Comparison of ENCODE assay signal across 26 cellular contexts in genomic region chr4:105603158-105603557, GRCh38. TPM values are rescaled to one million over a fixed set of nuclear protein-coding genes. Genes with fewer than 3 reads are reported as not detected.
A peak's percentile ranks its signal among the peaks of the same experiment; 100 is the strongest.
DNase-seq lines count a peak whose midpoint lies in the region; ATAC-seq and TF ChIP-seq lines count a peak whose summit lies in the region.
"Had no signal": no experiment of that assay in that cellular context is flagged by ENCODE, and none has a peak within 500 bp of the region (broad histone marks: within the 10 kb centered on the region; RNA-seq: fewer than 3 reads in every experiment).

No MANE protein-coding gene starts in this region.

- H3K27ac ChIP-seq in endodermal cell (ENCODE audit: low read depth, low read length) (no peak overlapping the region), upper lobe of right lung (no peak overlapping the region)
- H3K27ac ChIP-seq: BLaER1 had no signal

- no peaks in the 10 kb centered on the region for H3K27me3 Mint-ChIP-seq in endodermal cell (ENCODE audit: insufficient read depth)

- H3K4me1 Mint-ChIP-seq in endodermal cell, result peaks cover 33% of the 10 kb centered on the region
- H3K4me1 Mint-ChIP-seq: CD4-positive, alpha-beta memory T cell; CD4-positive, CD25-positive, alpha-beta regulatory T cell; CD8-positive, alpha-beta memory T cell had no signal

- TF ChIP-seq CTCF in endodermal cell (conservative IDR thresholded peaks at IDR 0.05) (no peak), upper lobe of right lung (IDR thresholded peaks at IDR 0.05) (no peak)

- H3K36me3 Mint-ChIP-seq in endodermal cell (ENCODE audit: low read depth), result no peaks in the 10 kb centered on the region
- H3K36me3 Mint-ChIP-seq: CD14-positive monocyte; CD4-positive, alpha-beta memory T cell; CD4-positive, CD25-positive, alpha-beta regulatory T cell; CD8-positive, alpha-beta memory T cell had no signal

- no peak overlapping the region for H3K4me3 Mint-ChIP-seq in endodermal cell
- H3K4me3 Mint-ChIP-seq: CD14-positive monocyte; CD4-positive, alpha-beta memory T cell; CD4-positive, CD25-positive, alpha-beta regulatory T cell; CD8-positive, alpha-beta memory T cell had no signal

- ATAC-seq in esophagus mucosa (peak; percentile 53), upper lobe of right lung (peak; percentile 50), GM18870 (IDR thresholded peaks at IDR 0.05; ENCODE audit: unreplicated experiment) (no peak)

- intact Hi-C loops in upper lobe of right lung (cut with DNase I), result no loop called here

- H3K9ac ChIP-seq in endodermal cell (ENCODE audit: extremely low read depth, low read length, poor library complexity, severe bottlenecking), result no peak overlapping the region
- H3K9ac ChIP-seq: BLaER1 had no signal

- 29% methylated on average over 1 of the region's 1 CpG; no CpG with 5 or more reads in 1 of the 2 experiments for WGBS in endodermal cell (ENCODE audit: insufficient coverage in 1 of 2, insufficient read length in 1 of 2), 2 experiments

- H3K9me3 Mint-ChIP-seq in endodermal cell, result no peaks in the 10 kb centered on the region
- H3K9me3 Mint-ChIP-seq: CD14-positive monocyte; CD4-positive, alpha-beta memory T cell; CD4-positive, CD25-positive, alpha-beta regulatory T cell had no signal

- no peaks in the 10 kb centered on the region for H3K36me3 ChIP-seq in endodermal cell (ENCODE audit: control insufficient read depth, insufficient read depth, low read length)
- no peaks in the 10 kb centered on the region for H3K36me3 ChIP-seq in upper lobe of right lung
- H3K36me3 ChIP-seq: BE2C, BLaER1 had no signal

- DNase-seq in endodermal cell (peak; percentile 67), upper lobe of right lung (no peak), NCI-H146 (lab: John Stamatoyannopoulos, UW) (no peak), occipital lobe (lab: John Stamatoyannopoulos, UW) (no peak)
- DNase-seq: 8988T; ACHN; BE2C; C1 segment of cervical spinal cord; CD4-positive, alpha-beta memory T cell; CD4-positive, CD25-positive, alpha-beta regulatory T cell; CD8-positive, alpha-beta memory T cell; COR-L47; DMS 273 treated with DMSO at 0.1 percent for 48 hours; DMS153; DMS53; DMS79; DND-41; EL; GF-D8 had no signal

- H3K27me3 ChIP-seq in endodermal cell (ENCODE audit: control insufficient read depth, insufficient read depth, low read length, poor library complexity, severe bottlenecking) (no peaks in the 10 kb centered on the region), upper lobe of right lung (no peaks in the 10 kb centered on the region)
- H3K27me3 ChIP-seq: BE2C, BLaER1 had no signal

- peaks cover 27% of the 10 kb centered on the region for H3K4me1 ChIP-seq in endodermal cell (ENCODE audit: control insufficient read depth, insufficient read depth, low read length)
- peaks cover 4% of the 10 kb centered on the region for H3K4me1 ChIP-seq in upper lobe of right lung
- H3K4me1 ChIP-seq: BLaER1 had no signal

- H3K9me3 ChIP-seq in endodermal cell (ENCODE audit: control insufficient read depth, low read length) (no peaks in the 10 kb centered on the region), upper lobe of right lung (no peaks in the 10 kb centered on the region)
- H3K9me3 ChIP-seq: BE2C, BLaER1 had no signal

- no peak overlapping the region for H3K4me3 ChIP-seq in endodermal cell (ENCODE audit: low read length)
- H3K4me3 ChIP-seq in upper lobe of right lung, result no peak overlapping the region
- H3K4me3 ChIP-seq: BLaER1 had no signal

- H3K27ac Mint-ChIP-seq in endodermal cell, result no peak overlapping the region
- H3K27ac Mint-ChIP-seq: CD14-positive monocyte; CD4-positive, alpha-beta memory T cell; CD4-positive, CD25-positive, alpha-beta regulatory T cell; CD8-positive, alpha-beta memory T cell had no signal

RNA-seq across cellular contexts. Expression of gene ARHGEF38, which starts 50.7 kb away (rescaled TPM):
- 1 to 10 TPM in 1 of 2 donors, under 1 TPM in 1; 0.51 to 2.1 TPM for total RNA-seq in endodermal cell
- polyA plus RNA-seq in endodermal cell (2013, experiment 1 of 2), result not detected
- polyA plus RNA-seq in endodermal cell (2013, experiment 2 of 2), result 0.04 TPM
- total RNA-seq in esophagus mucosa, result 0.32 TPM
- total RNA-seq in upper lobe of right lung, result 15.5 TPM
- total RNA-seq in occipital lobe, result 0.62 TPM
- total RNA-seq: A673; CD4-positive, alpha-beta memory T cell; CD4-positive, CD25-positive, alpha-beta regulatory T cell; CD8-positive, alpha-beta memory T cell; Daoy had no signal
- polyA plus RNA-seq: AG04450; CD14-positive monocyte; CD8-positive, alpha-beta memory T cell had no signal
